1 cellular context compared by ENCODE assay signal in genomic region chr10:118839348-118839747, GRCh38.
TF ChIP-seq lines count a peak whose summit lies in the region.

No MANE protein-coding gene starts in this region.

TF ChIP-seq in H1, 55 proteins besides CTCF, POLR2A, EP300 and RAD21:
- TF ChIP-seq MAX (IDR thresholded peaks at IDR 0.05) (no peak), TCF12 (IDR thresholded peaks at IDR 0.05; ENCODE audit: low read depth, low read length) (no peak), CEBPB (IDR thresholded peaks at IDR 0.05; ENCODE audit: low read depth, low read length) (no peak), SIX5 (IDR thresholded peaks at IDR 0.05; ENCODE audit: low read depth, low read length) (no peak), ATF2 (IDR thresholded peaks at IDR 0.05; ENCODE audit: low read length) (no peak), HDAC2 (IDR thresholded peaks at IDR 0.05; ENCODE audit: borderline replicate concordance in 1 of 2, low read depth in 2 of 2, low read length in 2 of 2) (no peak), GTF2F1 (IDR thresholded peaks at IDR 0.05; ENCODE audit: borderline replicate concordance, low read depth, low read length) (no peak), SP1 (IDR thresholded peaks at IDR 0.05; ENCODE audit: low read depth, low read length) (no peak), SIN3A (conservative IDR thresholded peaks at IDR 0.05 in 1 of 2, IDR thresholded peaks at IDR 0.05 in 1 of 2; ENCODE audit: low read depth in 1 of 2, low read length in 2 of 2) (no peak), BCL11A (IDR thresholded peaks at IDR 0.05; ENCODE audit: low read depth in 2 of 2, low read length in 2 of 2) (no peak), CBX5 (IDR thresholded peaks at IDR 0.05; ENCODE audit: low read depth, low read length) (no peak), ZNF274 (IDR thresholded peaks at IDR 0.05; ENCODE audit: borderline replicate concordance, extremely low read depth, low read length) (no peak), CBX8 (IDR thresholded peaks at IDR 0.05; ENCODE audit: borderline replicate concordance, low read depth, low read length) (no peak), BACH1 (IDR thresholded peaks at IDR 0.05; ENCODE audit: low read length) (no peak), CREB1 (IDR thresholded peaks at IDR 0.05) (no peak), RNF2 (IDR thresholded peaks at IDR 0.05; ENCODE audit: borderline replicate concordance, low read depth, low read length, missing control alignments, poor library complexity, severe bottlenecking) (no peak), EGR1 (IDR thresholded peaks at IDR 0.05; ENCODE audit: borderline replicate concordance, low read depth, low read length) (no peak), KDM4A (IDR thresholded peaks at IDR 0.05; ENCODE audit: low read depth, low read length, severe bottlenecking) (no peak), ASH2L (IDR thresholded peaks at IDR 0.05; ENCODE audit: low read length) (no peak)
